Comparison of ENCODE assay signal across 3 cellular contexts in genomic region chr3:17795280-17795679, GRCh38.
"Had no signal": no experiment of that assay in that cellular context is flagged by ENCODE, and none has a peak within 500 bp of the region (broad histone marks: within the 10 kb centered on the region; RNA-seq: fewer than 3 reads in every experiment).

No MANE protein-coding gene starts in this region.

- H3K4me3 ChIP-seq: GM12878 had no signal

- DNase-seq: GDM1, GF-D8 had no signal

- ATAC-seq: GM12878 had no signal
